ENCODE assay signal across 12 cellular contexts in the genomic region with DNA sequence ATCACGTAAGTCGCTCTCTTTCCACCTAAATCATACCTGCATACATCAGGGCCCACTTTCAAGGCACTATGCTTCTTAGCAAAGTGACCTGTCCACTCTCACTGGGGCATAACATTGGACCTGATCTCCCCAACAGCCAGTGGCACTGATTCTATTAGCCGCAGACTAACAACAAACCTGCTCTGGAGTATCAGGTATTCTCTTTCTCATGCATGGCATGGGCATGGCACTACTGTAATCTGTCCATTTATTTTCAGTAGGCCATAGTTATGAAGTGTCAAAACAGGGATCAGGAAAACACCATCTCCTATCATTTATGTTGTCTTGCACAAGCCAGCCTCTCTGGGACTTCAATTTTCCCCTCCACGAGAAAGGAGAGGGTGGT. TPM values are rescaled to one million over a fixed set of nuclear protein-coding genes. Genes with fewer than 3 reads are reported as not detected.
DNase-seq lines count a peak whose midpoint lies in the region; ATAC-seq and TF ChIP-seq lines count a peak whose summit lies in the region.
"Had no signal": no experiment of that assay in that cellular context is flagged by ENCODE, and none has a peak within 500 bp of the region (broad histone marks: within the 10 kb centered on the region; RNA-seq: fewer than 3 reads in every experiment).

No MANE protein-coding gene starts in this region.

- BruUV-seq in Panc1 (replicated peaks; lab: Mats Ljungman, UMichigan) (no TSS peak), A673 (replicated peaks; lab: Mats Ljungman, UMichigan) (no TSS peak)

- POLR2A ChIA-PET in Panc1 (lab: Charles Lee) (interaction anchor here (1.3 kb wide), 1 partner anchor 9 kb away, joined by 3 read pairs; a partner anchor contains a TSS), A673 (lab: Charles Lee; ENCODE audit: low non-redundant PET) (no interaction called here)

- H3K27me3 ChIP-seq in Panc1 (ENCODE audit: control insufficient read depth, insufficient read depth, low read length) = peaks cover 28% of the 10 kb centered on the region
- H3K27me3 ChIP-seq in smooth muscle cell (ENCODE audit: low read depth) = no peaks in the 10 kb centered on the region
- H3K27me3 ChIP-seq in esophagus squamous epithelium = no peaks in the 10 kb centered on the region
- H3K27me3 ChIP-seq in A673 (replicated peaks; ENCODE audit: insufficient read depth, low read depth, low read length, poor library complexity) = no peaks in the 10 kb centered on the region

- H3K4me3 ChIP-seq in Panc1 (ENCODE audit: low read depth in 2 of 2, low read length in 2 of 2) = no peak overlapping the region
- H3K4me3 ChIP-seq in smooth muscle cell = no peak overlapping the region
- H3K4me3 ChIP-seq in esophagus squamous epithelium = no peak overlapping the region
- H3K4me3 ChIP-seq in A673 (ENCODE audit: low read depth, low read length, poor library complexity, severe bottlenecking) = no peak overlapping the region
- H3K4me3 ChIP-seq: A549 had no signal

- in situ Hi-C loops in Panc1 (cut with HindIII; ENCODE audit: low pct_unique_long_range_greater_than_20kb, low sequenced_read_pairs) = no loop called here

- H3K79me2 ChIP-seq in smooth muscle cell (ENCODE audit: low read depth) = no peaks in the 10 kb centered on the region

- TF ChIP-seq POLR2A in esophagus squamous epithelium (IDR thresholded peaks at IDR 0.05) = no peak

- peak overlapping the region; percentile 83 for H3K27ac Mint-ChIP-seq in HFFc6
- H3K27ac Mint-ChIP-seq in mesothelial cell of epicardium = peak overlapping the region; percentile 86
- H3K27ac Mint-ChIP-seq: CD14-positive monocyte; CD8-positive, alpha-beta T cell had no signal

- H2AFZ ChIP-seq in smooth muscle cell (ENCODE audit: low read depth) = peak overlapping the region; percentile 84

- CTCF ChIA-PET in Panc1 (lab: Charles Lee) (no interaction called here), A673 (lab: Charles Lee) (no interaction called here)

- intact Hi-C loops in Panc1 (cut with micrococcal nuclease; ENCODE audit: unreplicated experiment) (no loop called here), esophagus squamous epithelium (cut with DNase I) (no loop called here), A673 (cut with micrococcal nuclease; ENCODE audit: unreplicated experiment) (loop anchor here (5.0 kb wide), 1 partner anchor 345 kb away; no protein-coding TSS in a partner anchor)

- H3K9me3 ChIP-seq in Panc1 (ENCODE audit: control insufficient read depth, insufficient read depth, low read depth, low read length) (no peaks in the 10 kb centered on the region), smooth muscle cell (replicated peaks; ENCODE audit: low read depth) (no peaks in the 10 kb centered on the region), esophagus squamous epithelium (no peaks in the 10 kb centered on the region), A673 (ENCODE audit: low read depth, low read length, poor library complexity, severe bottlenecking) (no peaks in the 10 kb centered on the region)
- H3K9me3 ChIP-seq: A549 had no signal

- H3K27ac ChIP-seq in Panc1 (ENCODE audit: low read length) (no peak overlapping the region), smooth muscle cell (ENCODE audit: low read depth) (no peak overlapping the region), esophagus squamous epithelium (no peak overlapping the region), A673 (ENCODE audit: low read depth, low read length, poor library complexity, severe bottlenecking) (no peak overlapping the region)
- H3K27ac ChIP-seq: A549, HL-60 had no signal

- H3K4me3 Mint-ChIP-seq in HFFc6 = no peak overlapping the region
- H3K4me3 Mint-ChIP-seq in mesothelial cell of epicardium = no peak overlapping the region
- H3K4me3 Mint-ChIP-seq: CD14-positive monocyte; CD8-positive, alpha-beta T cell had no signal

- 95% methylated on average over 4 of the region's 4 CpGs for WGBS in smooth muscle cell (ENCODE audit: low lambda C conversion rate)
- 88 to 89% methylated on average over 4 of the region's 4 CpGs for WGBS in esophagus squamous epithelium, 2 donors

- H3K4me1 Mint-ChIP-seq in HFFc6 (ENCODE audit: low read depth) (peaks cover 100% of the 10 kb centered on the region), mesothelial cell of epicardium (peaks cover 45% of the 10 kb centered on the region)

- ATAC-seq in Panc1 = peak; percentile 30
- no peak for ATAC-seq in HG02610 (IDR thresholded peaks at IDR 0.05; ENCODE audit: unreplicated experiment)

- no peaks in the 10 kb centered on the region for H3K27me3 Mint-ChIP-seq in HFFc6 (ENCODE audit: insufficient read depth)
- peaks cover 15% of the 10 kb centered on the region for H3K27me3 Mint-ChIP-seq in mesothelial cell of epicardium (ENCODE audit: low read depth)

- TF ChIP-seq CTCF in HFFc6 (IDR thresholded peaks at IDR 0.05) (no peak), Panc1 (IDR thresholded peaks at IDR 0.05) (no peak), mesothelial cell of epicardium (IDR thresholded peaks at IDR 0.05; ENCODE audit: unreplicated experiment) (no peak), smooth muscle cell (IDR thresholded peaks at IDR 0.05; ENCODE audit: borderline replicate concordance, insufficient read depth, poor library complexity, severe bottlenecking) (no peak), esophagus squamous epithelium (IDR thresholded peaks at IDR 0.05) (no peak), A673 (conservative IDR thresholded peaks at IDR 0.05; ENCODE audit: low read depth, low read length) (no peak)

- H4K20me1 ChIP-seq in smooth muscle cell (ENCODE audit: low read depth) = no peaks in the 10 kb centered on the region

- H3K4me1 ChIP-seq in Panc1 (ENCODE audit: control insufficient read depth, insufficient read depth, low read length) = no peaks in the 10 kb centered on the region; the same call in none of the 2 replicates
- no peaks in the 10 kb centered on the region for H3K4me1 ChIP-seq in smooth muscle cell (ENCODE audit: low read depth)
- H3K4me1 ChIP-seq in esophagus squamous epithelium = peaks cover 0 to 21% (median 0%) of the 10 kb centered on the region in 3 donors
- peaks cover 4% of the 10 kb centered on the region for H3K4me1 ChIP-seq in A673 (ENCODE audit: insufficient read depth, low read length, poor library complexity, severe bottlenecking)

- H3K9ac ChIP-seq in smooth muscle cell (ENCODE audit: low read depth) = no peak overlapping the region

- H3K36me3 ChIP-seq in Panc1 (ENCODE audit: control insufficient read depth, insufficient read depth, low read length) (no peaks in the 10 kb centered on the region), smooth muscle cell (ENCODE audit: low read depth) (no peaks in the 10 kb centered on the region), esophagus squamous epithelium (no peaks in the 10 kb centered on the region), A673 (ENCODE audit: insufficient read depth, low read length, poor library complexity, severe bottlenecking) (no peaks in the 10 kb centered on the region)

- H3F3A ChIP-seq in smooth muscle cell (ENCODE audit: low read depth) = no peaks in the 10 kb centered on the region

- no peak overlapping the region for H3K4me2 ChIP-seq in smooth muscle cell
- H3K4me2 ChIP-seq: A549 had no signal

- DNase-seq in HFFc6 (no peak), Panc1 (ENCODE audit: low read depth, low spot score) (no peak), mesothelial cell of epicardium (ENCODE audit: low spot score in 2 of 2, unreplicated experiment in 2 of 2) (no peak), smooth muscle cell (lab: John Stamatoyannopoulos, UW; ENCODE audit: unreplicated experiment) (no peak), esophagus squamous epithelium (lab: John Stamatoyannopoulos, UW) (no peak), A673 (ENCODE audit: low spot score) (no peak)

- no peaks in the 10 kb centered on the region for H3K36me3 Mint-ChIP-seq in HFFc6 (ENCODE audit: low read depth)
- no peaks in the 10 kb centered on the region for H3K36me3 Mint-ChIP-seq in mesothelial cell of epicardium
- H3K36me3 Mint-ChIP-seq: CD14-positive monocyte; CD8-positive, alpha-beta T cell had no signal

- no peaks in the 10 kb centered on the region for H3K9me3 Mint-ChIP-seq in HFFc6
- H3K9me3 Mint-ChIP-seq in mesothelial cell of epicardium = no peaks in the 10 kb centered on the region
- H3K9me3 Mint-ChIP-seq: CD8-positive, alpha-beta T cell had no signal

RNA-seq across cellular contexts. Expression of a gene that starts 8.5 kb away (rescaled TPM):
- under 1 TPM in 3 of 6 experiments, not detected in 3; 0.24 to 0.31 (median 0.27) TPM for total RNA-seq in HFFc6 (2021; fragmentation: NEBNext Ultra II Directional; extraction: Animal tissue kit (Norgen Biotek cat#: 25700))
- total RNA-seq in Panc1 (2021; ENCODE audit: unreplicated experiment) (not detected), mesothelial cell of epicardium (not detected in 3 replicates), smooth muscle cell (not detected in 2 replicates), esophagus squamous epithelium (not detected), A673 (2021) (not detected in 2 replicates)
- not detected for polyA plus RNA-seq in Panc1 (2012; ENCODE audit: insufficient read length)
- not detected in 2 replicates for polyA plus RNA-seq in smooth muscle cell
- total RNA-seq: CD8-positive, alpha-beta T cell had no signal
- polyA plus RNA-seq: A549, BJ, CD14-positive monocyte had no signal

RNA-seq across cellular contexts. Expression of a gene that starts 9.3 kb away (rescaled TPM):
- 10 to 100 TPM; 77.9 to 90.4 (median 86.5) TPM for total RNA-seq in HFFc6 (2021; fragmentation: NEBNext Ultra II Directional; extraction: Animal tissue kit (Norgen Biotek cat#: 25700))
- 68.0 TPM for total RNA-seq in Panc1 (2021; ENCODE audit: unreplicated experiment)
- polyA plus RNA-seq in Panc1 (2012; ENCODE audit: insufficient read length) = 65.4 TPM
- 34.4 to 37.6 TPM (median 37.0 TPM) in 3 replicates for total RNA-seq in mesothelial cell of epicardium
- 58.5 and 69.4 TPM in 2 replicates for total RNA-seq in smooth muscle cell
- 64.0 and 66.1 TPM in 2 replicates for polyA plus RNA-seq in smooth muscle cell
- 10 to 100 TPM; 13.4 to 44.3 (median 29.9) TPM for total RNA-seq in esophagus squamous epithelium
- 47.2 and 52.3 TPM in 2 replicates for total RNA-seq in A673 (2021)

RNA-seq across cellular contexts. Expression of a gene that starts 16.5 kb away (rescaled TPM):
- total RNA-seq in HFFc6 (2021; fragmentation: NEBNext Ultra II Directional; extraction: Animal tissue kit (Norgen Biotek cat#: 25700)) = under 1 TPM; 0.15 to 0.45 (median 0.32) TPM
- total RNA-seq in Panc1 (2021; ENCODE audit: unreplicated experiment) = not detected
- not detected for polyA plus RNA-seq in Panc1 (2012; ENCODE audit: insufficient read length)
- total RNA-seq in mesothelial cell of epicardium = 1.7 to 2.3 TPM (median 2.1 TPM) in 3 replicates
- not detected in 2 replicates for total RNA-seq in smooth muscle cell
- 0.11 TPM in 1 of 2 replicates, not detected in the other for polyA plus RNA-seq in smooth muscle cell
- not detected for total RNA-seq in esophagus squamous epithelium
- not detected in 2 replicates for total RNA-seq in A673 (2021)
- total RNA-seq: CD8-positive, alpha-beta T cell had no signal
- polyA plus RNA-seq: A549 had no signal

RNA-seq across cellular contexts. Expression of a gene that starts 50.6 kb away (rescaled TPM):
- 1 to 10 TPM; 1.9 to 5.6 (median 4.5) TPM for total RNA-seq in HFFc6 (2021; fragmentation: NEBNext Ultra II Directional; extraction: Animal tissue kit (Norgen Biotek cat#: 25700))
- total RNA-seq in Panc1 (2021; ENCODE audit: unreplicated experiment) (not detected), mesothelial cell of epicardium (1.4 to 1.7 TPM (median 1.6 TPM) in 3 replicates), smooth muscle cell (3.9 and 4.8 TPM in 2 replicates), esophagus squamous epithelium (1 to 10 TPM in 1 of 4 donors, under 1 TPM in 3; 0.04 to 1.7 (median 0.56) TPM), A673 (2021) (0.26 TPM in 2 replicates)
- not detected for polyA plus RNA-seq in Panc1 (2012; ENCODE audit: insufficient read length)
- 1.9 and 2.1 TPM in 2 replicates for polyA plus RNA-seq in smooth muscle cell
- total RNA-seq: CD8-positive, alpha-beta T cell had no signal
- polyA plus RNA-seq: CD14-positive monocyte had no signal

RNA-seq across cellular contexts. Expression of a gene that starts 54.3 kb away (rescaled TPM):
- total RNA-seq in HFFc6 (2021; fragmentation: NEBNext Ultra II Directional; extraction: Animal tissue kit (Norgen Biotek cat#: 25700)) = under 1 TPM; 0.07 to 0.37 (median 0.15) TPM
- total RNA-seq in Panc1 (2021; ENCODE audit: unreplicated experiment) = 0.44 TPM
- 0.31 TPM for polyA plus RNA-seq in Panc1 (2012; ENCODE audit: insufficient read length)
- total RNA-seq in mesothelial cell of epicardium = 0.78 to 1.2 TPM (median 0.89 TPM) in 3 replicates
- 0.22 and 0.49 TPM in 2 replicates for total RNA-seq in smooth muscle cell
- 0.24 TPM in 1 of 2 replicates, not detected in the other for polyA plus RNA-seq in smooth muscle cell
- under 1 TPM in 2 of 4 donors, not detected in 2; 0.09 to 0.19 TPM for total RNA-seq in esophagus squamous epithelium
- total RNA-seq in A673 (2021) = 0.24 and 0.26 TPM in 2 replicates
- polyA plus RNA-seq: CD14-positive monocyte had no signal
